Comparison of ENCODE assay signal across 18 cellular contexts in the genomic region with DNA sequence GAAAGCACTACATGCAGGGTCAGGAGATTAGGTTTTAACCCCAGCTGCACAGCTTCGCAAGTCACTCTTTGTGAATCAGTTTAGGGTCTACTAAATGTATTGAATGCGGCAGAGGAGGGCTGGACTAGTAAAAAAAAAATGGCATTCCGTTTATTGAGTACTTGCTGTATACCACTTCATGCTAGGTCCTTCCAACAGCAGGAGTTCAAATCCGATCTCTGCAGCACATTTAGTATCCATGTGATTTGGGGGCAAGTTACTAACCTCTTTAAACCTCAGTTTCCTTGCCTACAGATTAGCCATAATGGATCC.
"Had no signal": no experiment of that assay in that cellular context is flagged by ENCODE, and none has a peak within 500 bp of the region (broad histone marks: within the 10 kb centered on the region; RNA-seq: fewer than 3 reads in every experiment).

No MANE protein-coding gene starts in this region.

- H3K4me3 ChIP-seq: heart right ventricle, right lobe of liver, skin epidermis, tibial artery had no signal

- H3K27ac Mint-ChIP-seq: activated CD4-positive, alpha-beta T cell treated with anti-CD3 and anti-CD28 coated beads, Interleukin-2, amount 10 ng/mL, durations not matched to agents 7 days and 5 days; activated CD8-positive, alpha-beta memory T cell treated with anti-CD3 and anti-CD28 coated beads, Interleukin-2, amount 10 ng/mL, durations not matched to agents 7 days and 5 days; activated CD8-positive, alpha-beta T cell treated with anti-CD3 and anti-CD28 coated beads for 36 hours; activated naive CD4-positive, alpha-beta T cell treated with anti-CD3 and anti-CD28 coated beads, Interleukin-2, amount 50 U/mL, for 72 hours; dendritic cell treated with granulocyte-macrophage colony-stimulating factor and Interleukin-4, amounts not matched to agents 40 ng/mL and 50 ng/mL, for 4 days; stimulated activated effector memory CD8-positive, alpha-beta T cell treated with anti-CD3 and anti-CD28 coated beads, Interleukin-12 subunit alpha, Interleukin-12 subunit beta, amount 100 ng/mL, for 72 hours; stimulated activated naive CD8-positive, alpha-beta T cell treated with anti-CD3 and anti-CD28 coated beads, Interleukin-15, amount 100 ng/mL, for 72 hours had no signal

- H3K9me3 ChIP-seq: heart right ventricle, right lobe of liver, tibial artery had no signal

- H3K27ac ChIP-seq: heart right ventricle, right lobe of liver, skin epidermis, tibial artery had no signal

- H3K36me3 ChIP-seq: heart right ventricle, right lobe of liver, tibial artery had no signal

- H3K4me1 Mint-ChIP-seq: activated CD4-positive, alpha-beta T cell treated with anti-CD3 and anti-CD28 coated beads, Interleukin-2, amount 10 ng/mL, durations not matched to agents 7 days and 5 days; activated CD8-positive, alpha-beta memory T cell treated with anti-CD3 and anti-CD28 coated beads, Interleukin-2, amount 10 ng/mL, durations not matched to agents 7 days and 5 days; stimulated activated effector memory CD8-positive, alpha-beta T cell treated with anti-CD3 and anti-CD28 coated beads, Interleukin-12 subunit alpha, Interleukin-12 subunit beta, amount 100 ng/mL, for 72 hours; stimulated activated naive CD8-positive, alpha-beta T cell treated with anti-CD3 and anti-CD28 coated beads, Interleukin-15, amount 100 ng/mL, for 72 hours had no signal

- H3K4me1 ChIP-seq: heart right ventricle, right lobe of liver, tibial artery had no signal

- DNase-seq: activated CD4-positive, alpha-beta T cell treated with anti-CD3 and anti-CD28 coated beads, Interleukin-2, amount 10 ng/mL, durations not matched to agents 7 days and 5 days; activated CD4-positive, CD25-positive, alpha-beta regulatory T cell treated with anti-CD3 and anti-CD28 coated beads, Interleukin-2, amount 50 U/mL, for 72 hours; activated CD8-positive, alpha-beta memory T cell treated with anti-CD3 and anti-CD28 coated beads, Interleukin-2, amount 10 ng/mL, durations not matched to agents 7 days and 5 days; activated CD8-positive, alpha-beta T cell treated with anti-CD3 and anti-CD28 coated beads for 36 hours; activated T-cell treated with anti-CD3 and anti-CD28 coated beads for 4 hours; effector CD8-positive, alpha-beta T cell; heart right ventricle; stimulated activated CD4-positive, alpha-beta T cell treated with anti-CD3 and anti-CD28 coated beads, Interleukin-1b, Interleukin-23, amount 100 ng/mL, for 48 hours; stimulated activated naive CD8-positive, alpha-beta T cell treated with anti-CD3 and anti-CD28 coated beads, Interleukin-15, amount 100 ng/mL, for 72 hours had no signal

- H3K27me3 Mint-ChIP-seq: activated CD4-positive, alpha-beta T cell treated with anti-CD3 and anti-CD28 coated beads, Interleukin-2, amount 10 ng/mL, durations not matched to agents 7 days and 5 days; activated CD8-positive, alpha-beta memory T cell treated with anti-CD3 and anti-CD28 coated beads, Interleukin-2, amount 10 ng/mL, durations not matched to agents 7 days and 5 days; dendritic cell treated with granulocyte-macrophage colony-stimulating factor and Interleukin-4, amounts not matched to agents 40 ng/mL and 50 ng/mL, for 4 days had no signal

- ATAC-seq: activated CD8-positive, alpha-beta memory T cell treated with anti-CD3 and anti-CD28 coated beads, Interleukin-2, amount 10 ng/mL, durations not matched to agents 7 days and 5 days; activated CD8-positive, alpha-beta T cell treated with anti-CD3 and anti-CD28 coated beads for 36 hours; activated naive CD4-positive, alpha-beta T cell treated with anti-CD3 and anti-CD28 coated beads, Interleukin-2, amount 50 U/mL, for 72 hours; stimulated activated effector memory CD8-positive, alpha-beta T cell treated with anti-CD3 and anti-CD28 coated beads, Interleukin-12 subunit alpha, Interleukin-12 subunit beta, amount 100 ng/mL, for 72 hours; stimulated activated naive CD8-positive, alpha-beta T cell treated with anti-CD3 and anti-CD28 coated beads, Interleukin-15, amount 100 ng/mL, for 72 hours had no signal

- H3K4me3 Mint-ChIP-seq: activated CD4-positive, alpha-beta T cell treated with anti-CD3 and anti-CD28 coated beads, Interleukin-2, amount 10 ng/mL, durations not matched to agents 7 days and 5 days; activated CD8-positive, alpha-beta memory T cell treated with anti-CD3 and anti-CD28 coated beads, Interleukin-2, amount 10 ng/mL, durations not matched to agents 7 days and 5 days; activated CD8-positive, alpha-beta T cell treated with anti-CD3 and anti-CD28 coated beads for 36 hours; brain; dendritic cell treated with granulocyte-macrophage colony-stimulating factor and Interleukin-4, amounts not matched to agents 40 ng/mL and 50 ng/mL, for 4 days; naive B cell; neural crest cell; stimulated activated effector memory CD8-positive, alpha-beta T cell treated with anti-CD3 and anti-CD28 coated beads, Interleukin-12 subunit alpha, Interleukin-12 subunit beta, amount 100 ng/mL, for 72 hours; stimulated activated naive CD8-positive, alpha-beta T cell treated with anti-CD3 and anti-CD28 coated beads, Interleukin-15, amount 100 ng/mL, for 72 hours had no signal

- H3K9me3 Mint-ChIP-seq: activated CD4-positive, alpha-beta T cell treated with anti-CD3 and anti-CD28 coated beads, Interleukin-2, amount 10 ng/mL, durations not matched to agents 7 days and 5 days; activated CD8-positive, alpha-beta T cell treated with anti-CD3 and anti-CD28 coated beads for 36 hours; dendritic cell treated with granulocyte-macrophage colony-stimulating factor and Interleukin-4, amounts not matched to agents 40 ng/mL and 50 ng/mL, for 4 days; neural crest cell had no signal

- H3K36me3 Mint-ChIP-seq: activated CD8-positive, alpha-beta memory T cell treated with anti-CD3 and anti-CD28 coated beads, Interleukin-2, amount 10 ng/mL, durations not matched to agents 7 days and 5 days; activated naive CD4-positive, alpha-beta T cell treated with anti-CD3 and anti-CD28 coated beads, Interleukin-2, amount 50 U/mL, for 72 hours; brain; naive B cell; stimulated activated effector memory CD8-positive, alpha-beta T cell treated with anti-CD3 and anti-CD28 coated beads, Interleukin-12 subunit alpha, Interleukin-12 subunit beta, amount 100 ng/mL, for 72 hours had no signal

- H3K27me3 ChIP-seq: right lobe of liver, tibial artery had no signal
